16 cellular contexts compared by ENCODE assay signal in genomic region chr20:12237772-12238171, GRCh38.
DNase-seq lines count a peak whose midpoint lies in the region; ATAC-seq, FAIRE-seq and TF ChIP-seq lines count a peak whose summit lies in the region.
"Had no signal": no experiment of that assay in that cellular context is flagged by ENCODE, and none has a peak within 500 bp of the region (broad histone marks: within the 10 kb centered on the region; RNA-seq: fewer than 3 reads in every experiment).

No MANE protein-coding gene starts in this region.

- in situ Hi-C loops in G401 (cut with HindIII; ENCODE audit: low sequenced_read_pairs), result no loop called here

- POLR2A ChIA-PET in CD4-positive, alpha-beta T cell (lab: Charles Lee), result no interaction called here

- peaks cover 5% of the 10 kb centered on the region for H3K9me3 Mint-ChIP-seq in CD4-positive, alpha-beta T cell
- H3K9me3 Mint-ChIP-seq: activated naive CD8-positive, alpha-beta T cell treated with anti-CD3 and anti-CD28 coated beads, Interleukin-2, amount 50 U/mL, for 24 hours; GM23338 had no signal

- no peaks in the 10 kb centered on the region for H3K27me3 ChIP-seq in CD4-positive, alpha-beta T cell (ENCODE audit: control insufficient read depth, insufficient read depth, low read length)
- H3K27me3 ChIP-seq: heart right ventricle had no signal

- TF ChIP-seq CTCF in CD4-positive, alpha-beta T cell (IDR thresholded peaks at IDR 0.05), result no peak

- no peaks in the 10 kb centered on the region for H3K27me3 Mint-ChIP-seq in CD4-positive, alpha-beta T cell
- H3K27me3 Mint-ChIP-seq: activated CD4-positive, alpha-beta memory T cell treated with anti-CD3 and anti-CD28 coated beads, Interleukin-2, amount 10 ng/mL, durations not matched to agents 7 days and 5 days; activated naive CD8-positive, alpha-beta T cell treated with anti-CD3 and anti-CD28 coated beads, Interleukin-2, amount 50 U/mL, for 24 hours; B cell had no signal

- peak overlapping the region; percentile 94 for H3K27ac ChIP-seq in angular gyrus (ENCODE audit: low read depth, low read length)
- H3K27ac ChIP-seq in CD4-positive, alpha-beta T cell (ENCODE audit: low read depth, low read length), result no peak overlapping the region
- H3K27ac ChIP-seq: heart right ventricle, PC-9 had no signal

- H3K27ac Mint-ChIP-seq in CD4-positive, alpha-beta T cell, result no peak overlapping the region
- H3K27ac Mint-ChIP-seq: activated CD4-positive, alpha-beta memory T cell treated with anti-CD3 and anti-CD28 coated beads, Interleukin-2, amount 10 ng/mL, durations not matched to agents 7 days and 5 days; activated naive CD8-positive, alpha-beta T cell treated with anti-CD3 and anti-CD28 coated beads, Interleukin-2, amount 50 U/mL, for 24 hours; B cell; GM23338 had no signal

- DNase-seq in G401 (ENCODE audit: low spot score), result peak; percentile 7
- DNase-seq in frontal cortex (ENCODE audit: low spot score in 2 of 2), result peak; percentile 5 to 11
- DNase-seq in pons (ENCODE audit: low spot score), result peak; percentile 91
- no peak for DNase-seq in mucosa of gallbladder (ENCODE audit: low spot score)
- no peak for DNase-seq in CD4-positive, alpha-beta T cell
- DNase-seq: activated CD4-positive, alpha-beta memory T cell treated with anti-CD3 and anti-CD28 coated beads, Interleukin-2, amount 10 ng/mL, durations not matched to agents 7 days and 5 days; activated naive CD8-positive, alpha-beta T cell treated with anti-CD3 and anti-CD28 coated beads, Interleukin-2, amount 50 U/mL, for 24 hours; NCI-H187 treated with DMSO at 0.1 percent for 48 hours; NCI-H524 treated with DMSO at 0.1 percent for 48 hours; PC-9 had no signal

- ATAC-seq in HG02571 (IDR thresholded peaks at IDR 0.05; ENCODE audit: unreplicated experiment), result no peak
- no peak for ATAC-seq in GM18909 (IDR thresholded peaks at IDR 0.05; ENCODE audit: poor library complexity, unreplicated experiment)
- ATAC-seq in CD4-positive, alpha-beta T cell (ENCODE audit: poor library complexity), result no peak
- ATAC-seq: activated naive CD8-positive, alpha-beta T cell treated with anti-CD3 and anti-CD28 coated beads, Interleukin-2, amount 50 U/mL, for 24 hours; GM23338 had no signal

- FAIRE-seq in frontal cortex (lab: Jason Lieb, UNC), result peak; percentile 78

- H3K9me3 ChIP-seq in CD4-positive, alpha-beta T cell (ENCODE audit: control insufficient read depth, low read length), result no peaks in the 10 kb centered on the region

- CTCF ChIA-PET in CD4-positive, alpha-beta T cell (lab: Charles Lee), result no interaction called here

- no peaks in the 10 kb centered on the region for H3K36me3 Mint-ChIP-seq in CD4-positive, alpha-beta T cell (ENCODE audit: low read depth)

- no peak overlapping the region for H3K4me3 Mint-ChIP-seq in CD4-positive, alpha-beta T cell
- H3K4me3 Mint-ChIP-seq: activated CD4-positive, alpha-beta memory T cell treated with anti-CD3 and anti-CD28 coated beads, Interleukin-2, amount 10 ng/mL, durations not matched to agents 7 days and 5 days; activated naive CD8-positive, alpha-beta T cell treated with anti-CD3 and anti-CD28 coated beads, Interleukin-2, amount 50 U/mL, for 24 hours; B cell; GM23338 had no signal

- H3K4me1 Mint-ChIP-seq in CD4-positive, alpha-beta T cell (ENCODE audit: low read depth), result no peaks in the 10 kb centered on the region
- H3K4me1 Mint-ChIP-seq: activated CD4-positive, alpha-beta memory T cell treated with anti-CD3 and anti-CD28 coated beads, Interleukin-2, amount 10 ng/mL, durations not matched to agents 7 days and 5 days; activated naive CD8-positive, alpha-beta T cell treated with anti-CD3 and anti-CD28 coated beads, Interleukin-2, amount 50 U/mL, for 24 hours; B cell had no signal

- intact Hi-C loops in CD4-positive, alpha-beta T cell (cut with DNase I, micrococcal nuclease), result no loop called here

Comparison
In these comparisons a context has a peak if more than half of its experiments do, and no peak if none do; other contexts are left out.
1. DNase-seq: peak in G401 (single experiment), frontal cortex (2 of 2) and pons (single experiment); none in mucosa of gallbladder (single experiment) and CD4-positive, alpha-beta T cell (0 of 10).